8 cellular contexts compared by ENCODE assay signal in the genomic region with DNA sequence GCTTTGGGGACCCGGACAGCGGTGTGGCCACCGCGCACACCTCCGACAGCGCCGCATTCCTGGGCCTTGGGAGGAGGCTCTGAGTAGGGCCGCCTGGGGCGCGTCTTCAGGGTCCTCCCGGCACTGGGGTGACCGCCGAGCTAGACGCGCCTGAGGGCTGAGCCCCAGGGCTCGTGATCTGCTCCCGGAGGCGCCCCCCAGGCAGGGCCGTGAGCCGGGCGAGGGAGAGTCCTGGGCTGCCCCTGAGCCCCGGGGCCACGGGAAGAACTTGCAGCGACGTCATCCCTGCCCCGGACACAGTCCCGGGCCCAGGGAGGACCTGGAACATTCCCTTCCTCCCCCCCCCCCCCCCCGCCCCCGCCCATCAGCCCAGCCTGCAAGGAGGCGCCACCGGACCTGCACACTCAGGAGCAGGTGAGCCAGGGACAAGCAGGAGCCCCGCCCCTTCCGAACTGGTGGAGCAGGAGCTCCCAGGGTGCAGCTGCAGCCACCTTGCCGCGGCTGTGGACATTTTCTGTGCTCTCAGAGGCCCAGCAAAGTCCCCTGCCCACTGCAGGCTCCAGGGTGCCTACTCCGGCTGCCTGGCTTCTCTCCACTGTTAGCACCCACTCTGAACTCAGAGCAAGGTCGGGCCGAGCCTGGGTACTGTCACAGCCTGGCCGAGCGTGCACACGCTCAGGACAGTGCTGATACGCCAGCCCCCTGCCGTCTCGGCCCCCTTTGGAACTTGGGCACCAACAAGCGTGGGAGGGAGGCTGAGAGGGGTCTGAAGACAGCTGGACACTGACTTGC. TPM values are rescaled to one million over a fixed set of nuclear protein-coding genes. Genes with fewer than 3 reads are reported as not detected.
A peak's percentile ranks its signal among the peaks of the same experiment; 100 is the strongest.
DNase-seq lines count a peak whose midpoint lies in the region; ATAC-seq and TF ChIP-seq lines count a peak whose summit lies in the region.

No MANE protein-coding gene starts in this region.

- peaks cover 3% of the 10 kb centered on the region for H3K4me1 Mint-ChIP-seq in activated CD4-positive, alpha-beta memory T cell treated with anti-CD3 and anti-CD28 coated beads, Interleukin-2, amount 10 ng/mL, durations not matched to agents 7 days and 5 days
- H3K4me1 Mint-ChIP-seq in type B pancreatic cell (ENCODE audit: unreplicated experiment): peaks cover 10% of the 10 kb centered on the region

- no peak for TF ChIP-seq CTCF in HEK293 (tag by site-specific recombination; IDR thresholded peaks at IDR 0.05)
- TF ChIP-seq CTCF in fibroblast of pulmonary artery (IDR thresholded peaks at IDR 0.05; ENCODE audit: low read length, missing control alignments): no peak
- no peak for TF ChIP-seq CTCF in type B pancreatic cell (conservative IDR thresholded peaks at IDR 0.05)

- peak overlapping the region; percentile 88 for H3K27ac ChIP-seq in HEK293 (ENCODE audit: extremely low read depth, low read depth, low read length)
- H3K27ac ChIP-seq in muscle layer of colon (ENCODE audit: low read depth, low read length): peak overlapping the region; percentile 96

- peak overlapping the region; percentile 76 for H3K4me3 Mint-ChIP-seq in activated CD4-positive, alpha-beta memory T cell treated with anti-CD3 and anti-CD28 coated beads, Interleukin-2, amount 10 ng/mL, durations not matched to agents 7 days and 5 days
- H3K4me3 Mint-ChIP-seq in type B pancreatic cell: peak overlapping the region; percentile 89

- H3K9me3 ChIP-seq in HEK293 (ENCODE audit: control insufficient read depth, insufficient read depth, low read depth, low read length) (no peaks in the 10 kb centered on the region), muscle layer of colon (ENCODE audit: low read length) (no peaks in the 10 kb centered on the region)

- no peak overlapping the region for H3K27ac Mint-ChIP-seq in activated CD4-positive, alpha-beta memory T cell treated with anti-CD3 and anti-CD28 coated beads, Interleukin-2, amount 10 ng/mL, durations not matched to agents 7 days and 5 days
- peak overlapping the region; percentile 96 for H3K27ac Mint-ChIP-seq in type B pancreatic cell

- H3K27me3 Mint-ChIP-seq in activated CD4-positive, alpha-beta memory T cell treated with anti-CD3 and anti-CD28 coated beads, Interleukin-2, amount 10 ng/mL, durations not matched to agents 7 days and 5 days: peaks cover 5% of the 10 kb centered on the region
- H3K27me3 Mint-ChIP-seq in type B pancreatic cell: no peaks in the 10 kb centered on the region

- H3K9me3 Mint-ChIP-seq in activated CD4-positive, alpha-beta memory T cell treated with anti-CD3 and anti-CD28 coated beads, Interleukin-2, amount 10 ng/mL, durations not matched to agents 7 days and 5 days: no peaks in the 10 kb centered on the region
- H3K9me3 Mint-ChIP-seq in type B pancreatic cell: no peaks in the 10 kb centered on the region

- ATAC-seq in HG03196 (IDR thresholded peaks at IDR 0.05; ENCODE audit: unreplicated experiment): no peak
- no peak for ATAC-seq in GM21367 (IDR thresholded peaks at IDR 0.05; ENCODE audit: unreplicated experiment)

- no peaks in the 10 kb centered on the region for H3K27me3 ChIP-seq in muscle layer of colon (ENCODE audit: control insufficient read depth in 1 of 2, insufficient read depth in 2 of 2, low read length in 2 of 2)

- H3K9ac ChIP-seq in muscle layer of colon (ENCODE audit: low read length): peak overlapping the region; percentile 74

- peaks cover 5% of the 10 kb centered on the region for H3K4me1 ChIP-seq in HEK293 (ENCODE audit: control insufficient read depth, insufficient read depth, low read length)
- H3K4me1 ChIP-seq in muscle layer of colon (ENCODE audit: insufficient read depth, low read length): peaks cover 15% of the 10 kb centered on the region

- POLR2A ChIA-PET in HEK293 (lab: Yijun Ruan, JAX): interaction anchor here (0.6 to 0.7 kb wide), 4 partner anchors 9 to 1829 kb away, joined by 3 to 6 read pairs (median 4); no protein-coding TSS in a partner anchor
- POLR2A ChIA-PET in activated CD4-positive, alpha-beta memory T cell treated with anti-CD3 and anti-CD28 coated beads, Interleukin-2, amount 10 ng/mL, durations not matched to agents 7 days and 5 days (lab: Charles Lee): no interaction called here

- H3K36me3 ChIP-seq in HEK293 (ENCODE audit: control insufficient read depth in 2 of 2, insufficient read depth in 1 of 2, low read length in 2 of 2) (no peaks in the 10 kb centered on the region), muscle layer of colon (ENCODE audit: insufficient read depth, low read length) (peaks cover 18% of the 10 kb centered on the region)

- peak; percentile 72 for DNase-seq in AG20443 (ENCODE audit: low spot score)
- no peak for DNase-seq in activated CD4-positive, alpha-beta memory T cell treated with anti-CD3 and anti-CD28 coated beads, Interleukin-2, amount 10 ng/mL, durations not matched to agents 7 days and 5 days
- peak; percentile 41 for DNase-seq in fibroblast of pulmonary artery (ENCODE audit: low read depth)
- DNase-seq in type B pancreatic cell (ENCODE audit: extremely low spot score, unreplicated experiment): peak; percentile 84

- peaks cover 2% of the 10 kb centered on the region for H3K36me3 Mint-ChIP-seq in activated CD4-positive, alpha-beta memory T cell treated with anti-CD3 and anti-CD28 coated beads, Interleukin-2, amount 10 ng/mL, durations not matched to agents 7 days and 5 days (ENCODE audit: low read depth)
- peaks cover 8% of the 10 kb centered on the region for H3K36me3 Mint-ChIP-seq in type B pancreatic cell

- CTCF ChIA-PET in HEK293 (lab: Yijun Ruan, JAX): interaction anchor here (0.6 to 2.4 kb wide), 4 partner anchors 16 to 686 kb away, joined by 3 to 15 read pairs (median 3); no protein-coding TSS in a partner anchor
- CTCF ChIA-PET in activated CD4-positive, alpha-beta memory T cell treated with anti-CD3 and anti-CD28 coated beads, Interleukin-2, amount 10 ng/mL, durations not matched to agents 7 days and 5 days (lab: Charles Lee): interaction anchor here (1.5 to 2.1 kb wide), 5 partner anchors 11 to 116 kb away, joined by 4 to 14 read pairs (median 6); a partner anchor contains a TSS

- H3K4me3 ChIP-seq in HEK293 (ENCODE audit: low read depth, low read length) (peak overlapping the region; percentile 86), fibroblast of pulmonary artery (replicated peaks; ENCODE audit: low read depth, low read length) (peak overlapping the region; percentile 68), muscle layer of colon (ENCODE audit: low read depth in 1 of 2, low read length in 2 of 2) (peak overlapping the region; percentile 69 to 78)

TF ChIP-seq in HEK293, 187 proteins besides CTCF, POLR2A, EP300 and RAD21 (continues in another document):
- TF ChIP-seq, protein P1, sequence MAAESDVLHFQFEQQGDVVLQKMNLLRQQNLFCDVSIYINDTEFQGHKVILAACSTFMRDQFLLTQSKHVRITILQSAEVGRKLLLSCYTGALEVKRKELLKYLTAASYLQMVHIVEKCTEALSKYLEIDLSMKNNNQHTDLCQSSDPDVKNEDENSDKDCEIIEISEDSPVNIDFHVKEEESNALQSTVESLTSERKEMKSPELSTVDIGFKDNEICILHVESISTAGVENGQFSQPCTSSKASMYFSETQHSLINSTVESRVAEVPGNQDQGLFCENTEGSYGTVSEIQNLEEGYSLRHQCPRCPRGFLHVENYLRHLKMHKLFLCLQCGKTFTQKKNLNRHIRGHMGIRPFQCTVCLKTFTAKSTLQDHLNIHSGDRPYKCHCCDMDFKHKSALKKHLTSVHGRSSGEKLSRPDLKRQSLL (tag by site-specific recombination; IDR thresholded peaks at IDR 0.05): no peak
- TF ChIP-seq, protein P2, sequence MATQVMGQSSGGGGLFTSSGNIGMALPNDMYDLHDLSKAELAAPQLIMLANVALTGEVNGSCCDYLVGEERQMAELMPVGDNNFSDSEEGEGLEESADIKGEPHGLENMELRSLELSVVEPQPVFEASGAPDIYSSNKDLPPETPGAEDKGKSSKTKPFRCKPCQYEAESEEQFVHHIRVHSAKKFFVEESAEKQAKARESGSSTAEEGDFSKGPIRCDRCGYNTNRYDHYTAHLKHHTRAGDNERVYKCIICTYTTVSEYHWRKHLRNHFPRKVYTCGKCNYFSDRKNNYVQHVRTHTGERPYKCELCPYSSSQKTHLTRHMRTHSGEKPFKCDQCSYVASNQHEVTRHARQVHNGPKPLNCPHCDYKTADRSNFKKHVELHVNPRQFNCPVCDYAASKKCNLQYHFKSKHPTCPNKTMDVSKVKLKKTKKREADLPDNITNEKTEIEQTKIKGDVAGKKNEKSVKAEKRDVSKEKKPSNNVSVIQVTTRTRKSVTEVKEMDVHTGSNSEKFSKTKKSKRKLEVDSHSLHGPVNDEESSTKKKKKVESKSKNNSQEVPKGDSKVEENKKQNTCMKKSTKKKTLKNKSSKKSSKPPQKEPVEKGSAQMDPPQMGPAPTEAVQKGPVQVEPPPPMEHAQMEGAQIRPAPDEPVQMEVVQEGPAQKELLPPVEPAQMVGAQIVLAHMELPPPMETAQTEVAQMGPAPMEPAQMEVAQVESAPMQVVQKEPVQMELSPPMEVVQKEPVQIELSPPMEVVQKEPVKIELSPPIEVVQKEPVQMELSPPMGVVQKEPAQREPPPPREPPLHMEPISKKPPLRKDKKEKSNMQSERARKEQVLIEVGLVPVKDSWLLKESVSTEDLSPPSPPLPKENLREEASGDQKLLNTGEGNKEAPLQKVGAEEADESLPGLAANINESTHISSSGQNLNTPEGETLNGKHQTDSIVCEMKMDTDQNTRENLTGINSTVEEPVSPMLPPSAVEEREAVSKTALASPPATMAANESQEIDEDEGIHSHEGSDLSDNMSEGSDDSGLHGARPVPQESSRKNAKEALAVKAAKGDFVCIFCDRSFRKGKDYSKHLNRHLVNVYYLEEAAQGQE (tag by site-specific recombination; IDR thresholded peaks at IDR 0.05): no peak
- no peak for TF ChIP-seq ZNF549 (tag by site-specific recombination; IDR thresholded peaks at IDR 0.05)
- no peak for TF ChIP-seq ZNF274 (IDR thresholded peaks at IDR 0.05; ENCODE audit: low read length)
- TF ChIP-seq ZNF274 (tag by site-specific recombination; IDR thresholded peaks at IDR 0.05; ENCODE audit: borderline replicate concordance): no peak
- TF ChIP-seq REPIN1 (tag by site-specific recombination; IDR thresholded peaks at IDR 0.05; ENCODE audit: low read depth): no peak
- TF ChIP-seq ZNF658 (tag by site-specific recombination; IDR thresholded peaks at IDR 0.05): no peak

RNA-seq across cellular contexts. Expression of a gene that starts 50.7 kb away (rescaled TPM):
- total RNA-seq in activated CD4-positive, alpha-beta memory T cell treated with anti-CD3 and anti-CD28 coated beads, Interleukin-2, amount 10 ng/mL, durations not matched to agents 7 days and 5 days: not detected
- total RNA-seq in type B pancreatic cell (ENCODE audit: low replicate concordance): 4.9 and 84.9 TPM in 2 replicates
